9 cellular contexts compared by ENCODE assay signal in the genomic region with DNA sequence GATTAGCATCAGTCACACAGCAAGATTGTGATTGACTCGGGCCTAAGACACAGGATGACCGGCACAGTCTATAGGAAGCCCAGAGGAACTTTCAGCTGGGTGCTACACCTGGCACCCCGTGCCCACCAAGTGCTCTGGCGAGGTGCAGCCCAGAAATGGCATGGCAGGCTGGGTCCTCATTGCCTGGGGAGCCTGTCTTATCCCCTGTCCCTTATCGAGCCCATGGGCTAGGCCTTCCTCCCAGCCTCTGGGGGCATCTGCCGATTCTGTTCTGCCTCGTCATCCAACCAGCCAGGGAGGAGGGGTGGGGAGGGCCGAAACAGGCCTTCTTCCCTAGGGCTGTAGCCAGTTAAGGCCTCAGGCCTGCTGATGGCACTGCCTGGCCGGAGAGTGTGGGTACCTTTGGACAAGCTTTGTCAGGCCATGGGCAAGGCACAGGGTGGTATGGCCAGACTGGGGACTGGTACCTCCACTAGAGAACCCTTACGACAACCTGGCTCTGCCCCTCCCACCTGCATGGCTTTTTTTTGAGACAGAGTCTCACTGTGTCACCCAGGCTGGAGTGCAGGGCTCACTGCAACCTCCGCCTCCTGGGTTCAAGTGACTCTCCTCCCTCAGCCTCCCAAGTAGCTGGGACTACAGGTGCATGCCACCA. TPM values are rescaled to one million over a fixed set of nuclear protein-coding genes. Genes with fewer than 3 reads are reported as not detected.
DNase-seq lines count a peak whose midpoint lies in the region; ATAC-seq, FAIRE-seq and TF ChIP-seq lines count a peak whose summit lies in the region.
"Had no signal": no experiment of that assay in that cellular context is flagged by ENCODE, and none has a peak within 500 bp of the region (broad histone marks: within the 10 kb centered on the region; RNA-seq: fewer than 3 reads in every experiment).

No MANE protein-coding gene starts in this region.

- POLR2A ChIA-PET in endothelial cell of umbilical vein (lab: Charles Lee) = interaction anchor here (0.5 to 1.8 kb wide), 3 partner anchors 11 to 61 kb away, joined by 3 to 4 read pairs (median 3); no protein-coding TSS in a partner anchor

- no peak overlapping the region for H3K9ac ChIP-seq in endothelial cell of umbilical vein (replicated peaks; ENCODE audit: extremely low read depth, insufficient read depth, low read length)

- intact Hi-C loops in endothelial cell of umbilical vein (cut with micrococcal nuclease) (loop anchor here (2.0 kb wide), 2 partner anchors 27 to 57 kb away; no protein-coding TSS in a partner anchor), spleen (cut with DNase I; ENCODE audit: low total_unique reads) (no loop called here)

- WGBS in spleen, 5 donors = 30 to 61% (median 33%) methylated on average over 10 to 11 of the region's 11 CpGs
- 100% methylated on average over 1 of the region's 11 CpGs; no CpG with 5 or more reads in 1 of the 2 donors for WGBS in gastroesophageal sphincter (ENCODE audit: low coverage in 1 of 2), 2 donors

- H2AFZ ChIP-seq in endothelial cell of umbilical vein (ENCODE audit: low read depth, low read length) = no peak overlapping the region

- no peak for ATAC-seq in gastroesophageal sphincter
- no peak for ATAC-seq in foreskin keratinocyte

- peak overlapping the region; percentile 86 for H3K4me2 ChIP-seq in endothelial cell of umbilical vein (ENCODE audit: insufficient read depth, low read length)

- TF ChIP-seq POLR2A in GM19193 (IDR thresholded peaks at IDR 0.05; ENCODE audit: extremely low read depth, insufficient read depth, insufficient read length) (peak; percentile 23), endothelial cell of umbilical vein (IDR thresholded peaks at IDR 0.05; ENCODE audit: low read depth, low read length) (no peak), spleen (IDR thresholded peaks at IDR 0.05) (no peak), gastroesophageal sphincter (IDR thresholded peaks at IDR 0.05) (no peak)

- TF ChIP-seq EP300 in gastroesophageal sphincter (IDR thresholded peaks at IDR 0.05) = no peak

- H3K4me3 ChIP-seq in SJSA1 (peak overlapping the region; percentile 90), endothelial cell of umbilical vein (replicated peaks in 1 of 3; ENCODE audit: insufficient read depth in 1 of 3, low read depth in 1 of 3, low read length in 3 of 3) (no peak overlapping the region), spleen (peak overlapping the region; percentile 58 to 90 (median 78)), gastroesophageal sphincter (peak overlapping the region in 1 of 2 donors; percentile 92)

- no peak for FAIRE-seq in endothelial cell of umbilical vein (lab: Jason Lieb, UNC)

- peaks cover 27% of the 10 kb centered on the region for H3K79me2 ChIP-seq in endothelial cell of umbilical vein (ENCODE audit: control insufficient read depth, insufficient read depth, low read length)

- DNase-seq in SJSA1 (ENCODE audit: low read depth in 1 of 2, low spot score in 2 of 2) (peak in 1 of 2 experiments; percentile 51), endothelial cell of umbilical vein (ENCODE audit: low read depth, low spot score) (no peak), spleen (peak; percentile 90), foreskin keratinocyte (no peak), HK-2 (ENCODE audit: unreplicated experiment) (no peak)
- no peak for DNase-seq in effector CD4-positive, alpha-beta T cell
- DNase-seq: NCI-H510A had no signal

- no peaks in the 10 kb centered on the region for H4K20me1 ChIP-seq in endothelial cell of umbilical vein (replicated peaks; ENCODE audit: control insufficient read depth, extremely low read depth, insufficient read depth, low read length)

- no peak overlapping the region for H3K27ac ChIP-seq in SJSA1
- no peak overlapping the region for H3K27ac ChIP-seq in endothelial cell of umbilical vein (ENCODE audit: insufficient read depth, low read depth, low read length)
- peak overlapping the region; percentile 92 to 99 (median 98) for H3K27ac ChIP-seq in spleen
- H3K27ac ChIP-seq in gastroesophageal sphincter = peak overlapping the region in 2 of 4 donors; percentile 89 to 96
- no peak overlapping the region for H3K27ac ChIP-seq in foreskin keratinocyte

- CTCF ChIA-PET in endothelial cell of umbilical vein (lab: Charles Lee) = interaction anchor here (0.9 to 5.2 kb wide), 8 partner anchors 12 to 59 kb away, joined by 3 to 43 read pairs (median 10); a partner anchor contains a TSS

- no peaks in the 10 kb centered on the region for H3K27me3 ChIP-seq in SJSA1 (replicated peaks)
- no peaks in the 10 kb centered on the region for H3K27me3 ChIP-seq in endothelial cell of umbilical vein (ENCODE audit: control insufficient read depth in 2 of 2, insufficient read depth in 2 of 2, low read length in 2 of 2)
- no peaks in the 10 kb centered on the region for H3K27me3 ChIP-seq in spleen (replicated peaks in 1 of 7)
- no peaks in the 10 kb centered on the region for H3K27me3 ChIP-seq in gastroesophageal sphincter
- no peaks in the 10 kb centered on the region for H3K27me3 ChIP-seq in foreskin keratinocyte

- TF ChIP-seq CTCF in endothelial cell of umbilical vein (IDR thresholded peaks at IDR 0.05; ENCODE audit: extremely low read depth in 1 of 2, insufficient read depth in 1 of 2, low read depth in 1 of 2, low read length in 2 of 2) (no peak), spleen (IDR thresholded peaks at IDR 0.05 in 8 of 11, conservative IDR thresholded peaks at IDR 0.05 in 3 of 11) (peak in 1 of 11 experiments; percentile 8), gastroesophageal sphincter (IDR thresholded peaks at IDR 0.05) (no peak), foreskin keratinocyte (conservative IDR thresholded peaks at IDR 0.05) (no peak)

- no peaks in the 10 kb centered on the region for H3K9me3 ChIP-seq in SJSA1 (replicated peaks)
- H3K9me3 ChIP-seq in endothelial cell of umbilical vein (replicated peaks; ENCODE audit: control insufficient read depth, insufficient read depth, low read length) = no peaks in the 10 kb centered on the region
- no peaks in the 10 kb centered on the region for H3K9me3 ChIP-seq in spleen
- no peaks in the 10 kb centered on the region for H3K9me3 ChIP-seq in gastroesophageal sphincter

- H3K36me3 ChIP-seq in SJSA1 (peaks cover 49% of the 10 kb centered on the region), endothelial cell of umbilical vein (ENCODE audit: control insufficient read depth in 2 of 2, extremely low read depth in 1 of 2, insufficient read depth in 2 of 2, low read length in 2 of 2) (peaks cover 4 to 19% of the 10 kb centered on the region in 2 experiments), spleen (peaks cover 0 to 35% (median 21%) of the 10 kb centered on the region in 6 donors), gastroesophageal sphincter (peaks cover 0 to 32% of the 10 kb centered on the region in 2 donors)

- no peaks in the 10 kb centered on the region for H3K9me1 ChIP-seq in endothelial cell of umbilical vein (replicated peaks; ENCODE audit: control insufficient read depth, extremely low read depth, insufficient read depth, low read length)

- dilution Hi-C loops in endothelial cell of umbilical vein (cut with MboI; ENCODE audit: extremely low pct_ligation_motif_present, low sequenced_read_pairs) = no loop called here

- peaks cover 21% of the 10 kb centered on the region for H3K4me1 ChIP-seq in SJSA1 (replicated peaks)
- H3K4me1 ChIP-seq in endothelial cell of umbilical vein (ENCODE audit: control insufficient read depth, extremely low read depth, insufficient read depth, low read length) = peaks cover 14% of the 10 kb centered on the region
- H3K4me1 ChIP-seq in spleen = peaks cover 62 to 77% (median 71%) of the 10 kb centered on the region in 6 donors
- peaks cover 0 to 68% (median 14%) of the 10 kb centered on the region in 3 donors for H3K4me1 ChIP-seq in gastroesophageal sphincter
- peaks cover 10% of the 10 kb centered on the region for H3K4me1 ChIP-seq in foreskin keratinocyte

- BruUV-seq in endothelial cell of umbilical vein (replicated peaks; lab: Mats Ljungman, UMichigan) = no TSS peak

RNA-seq across cellular contexts. Expression of a gene that starts 1.6 kb away (rescaled TPM):
- total RNA-seq in SJSA1 (2014; rRNA removed; shearing (Covaris generic)) = 103 and 113 TPM in 2 replicates
- 36.4 and 37.0 TPM in 2 replicates for total RNA-seq in endothelial cell of umbilical vein
- 22.9 and 28.9 TPM in 2 replicates for polyA plus RNA-seq in endothelial cell of umbilical vein
- polyA plus RNA-seq in endothelial cell of umbilical vein (2011; cell fraction: cytosol; rRNA removed) = 26.5 and 28.2 TPM in 2 replicates
- 28.5 and 31.3 TPM in 2 replicates for polyA plus RNA-seq in endothelial cell of umbilical vein (2011; cell fraction: nucleus; rRNA removed)
- polyA plus RNA-seq in endothelial cell of umbilical vein (2012) = 20.7 and 22.4 TPM in 2 replicates
- 17.0 and 32.8 TPM in 2 replicates for polyA minus RNA-seq in endothelial cell of umbilical vein
- polyA minus RNA-seq in endothelial cell of umbilical vein (2011; cell fraction: cytosol; rRNA and poly(A)+ RNA removed) = 11.3 TPM
- 14.8 and 26.7 TPM in 2 replicates for polyA minus RNA-seq in endothelial cell of umbilical vein (2011; cell fraction: nucleus; rRNA and poly(A)+ RNA removed)
- 100 to 1,000 TPM; 114 to 170 (median 149) TPM for total RNA-seq in spleen
- 10 to 100 TPM; 45.7 to 75.9 (median 55.3) TPM for polyA plus RNA-seq in spleen
- total RNA-seq in gastroesophageal sphincter = 10 to 100 TPM; 20.7 to 42.3 (median 31.5) TPM
- 49.4 and 58.1 TPM in 2 replicates for total RNA-seq in foreskin keratinocyte
- polyA plus RNA-seq in foreskin keratinocyte = 44.7 and 50.5 TPM in 2 replicates

RNA-seq across cellular contexts. Expression of a gene that starts 18.6 kb away (rescaled TPM):
- 7.4 and 12.6 TPM in 2 replicates for total RNA-seq in SJSA1 (2014; rRNA removed; shearing (Covaris generic))
- 5.7 and 6.5 TPM in 2 replicates for total RNA-seq in endothelial cell of umbilical vein
- 6.6 and 10.5 TPM in 2 replicates for polyA plus RNA-seq in endothelial cell of umbilical vein
- 1.9 and 4.7 TPM in 2 replicates for polyA plus RNA-seq in endothelial cell of umbilical vein (2011; cell fraction: cytosol; rRNA removed)
- 1.9 and 2.6 TPM in 2 replicates for polyA plus RNA-seq in endothelial cell of umbilical vein (2011; cell fraction: nucleus; rRNA removed)
- 2.6 and 4.7 TPM in 2 replicates for polyA plus RNA-seq in endothelial cell of umbilical vein (2012)
- 0.38 and 0.63 TPM in 2 replicates for polyA minus RNA-seq in endothelial cell of umbilical vein
- polyA minus RNA-seq in endothelial cell of umbilical vein (2011; cell fraction: cytosol; rRNA and poly(A)+ RNA removed) = 6.8 TPM
- 0.53 and 1.8 TPM in 2 replicates for polyA minus RNA-seq in endothelial cell of umbilical vein (2011; cell fraction: nucleus; rRNA and poly(A)+ RNA removed)
- 1 to 10 TPM in 6 of 7 donors, not detected in 1; 2.6 to 5.3 (median 4.7) TPM for total RNA-seq in spleen
- 1 to 10 TPM; 1.7 to 5.7 (median 3.9) TPM for polyA plus RNA-seq in spleen
- 1 to 10 TPM in 3 of 4 donors, not detected in 1; 1.6 to 2.7 (median 2.2) TPM for total RNA-seq in gastroesophageal sphincter
- total RNA-seq in foreskin keratinocyte = 2.4 and 3.0 TPM in 2 replicates
- 4.7 and 5.0 TPM in 2 replicates for polyA plus RNA-seq in foreskin keratinocyte

RNA-seq across cellular contexts. Expression of a gene that starts 18.7 kb away (rescaled TPM):
- 0.74 and 3.9 TPM in 2 replicates for total RNA-seq in SJSA1 (2014; rRNA removed; shearing (Covaris generic))
- total RNA-seq in endothelial cell of umbilical vein = 1.00 and 1.4 TPM in 2 replicates
- 1.4 and 2.7 TPM in 2 replicates for polyA plus RNA-seq in endothelial cell of umbilical vein
- 0.66 and 1.1 TPM in 2 replicates for polyA plus RNA-seq in endothelial cell of umbilical vein (2011; cell fraction: cytosol; rRNA removed)
- 0.73 and 0.96 TPM in 2 replicates for polyA plus RNA-seq in endothelial cell of umbilical vein (2011; cell fraction: nucleus; rRNA removed)
- polyA plus RNA-seq in endothelial cell of umbilical vein (2012) = 1.6 and 1.7 TPM in 2 replicates
- 0.24 and 0.57 TPM in 2 replicates for polyA minus RNA-seq in endothelial cell of umbilical vein
- polyA minus RNA-seq in endothelial cell of umbilical vein (2011; cell fraction: cytosol; rRNA and poly(A)+ RNA removed) = 7.9 TPM
- 0.29 TPM in 1 of 2 replicates, not detected in the other for polyA minus RNA-seq in endothelial cell of umbilical vein (2011; cell fraction: nucleus; rRNA and poly(A)+ RNA removed)
- total RNA-seq in spleen = 1 to 10 TPM in 3 of 7 donors, under 1 TPM in 4; 0.60 to 1.7 (median 0.94) TPM
- 1 to 10 TPM; 1.1 to 2.3 (median 1.3) TPM for polyA plus RNA-seq in spleen
- under 1 TPM in 2 of 4 donors, not detected in 2; 0.27 to 0.89 TPM for total RNA-seq in gastroesophageal sphincter
- total RNA-seq in foreskin keratinocyte = 6.0 and 9.7 TPM in 2 replicates
- 11.8 and 12.3 TPM in 2 replicates for polyA plus RNA-seq in foreskin keratinocyte

RNA-seq across cellular contexts. Expression of a gene that starts 27.6 kb away (rescaled TPM):
- not detected in 2 replicates for total RNA-seq in SJSA1 (2014; rRNA removed; shearing (Covaris generic))
- total RNA-seq in endothelial cell of umbilical vein (not detected in 2 replicates), spleen (not detected), gastroesophageal sphincter (not detected), foreskin keratinocyte (not detected in 2 replicates)
- polyA plus RNA-seq in endothelial cell of umbilical vein (not detected in 2 replicates), spleen (not detected), foreskin keratinocyte (not detected in 2 replicates)
- not detected in 2 replicates for polyA plus RNA-seq in endothelial cell of umbilical vein (2011; cell fraction: cytosol; rRNA removed)
- polyA plus RNA-seq in endothelial cell of umbilical vein (2011; cell fraction: nucleus; rRNA removed) = not detected in 2 replicates
- not detected in 2 replicates for polyA plus RNA-seq in endothelial cell of umbilical vein (2012)
- not detected in 2 replicates for polyA minus RNA-seq in endothelial cell of umbilical vein
- polyA minus RNA-seq in endothelial cell of umbilical vein (2011; cell fraction: cytosol; rRNA and poly(A)+ RNA removed) = not detected
- not detected in 2 replicates for polyA minus RNA-seq in endothelial cell of umbilical vein (2011; cell fraction: nucleus; rRNA and poly(A)+ RNA removed)

RNA-seq across cellular contexts. Expression of a gene that starts 43.8 kb away (rescaled TPM):
- total RNA-seq in SJSA1 (2014; rRNA removed; shearing (Covaris generic)) = not detected in 2 replicates
- not detected in 2 replicates for total RNA-seq in endothelial cell of umbilical vein
- not detected in 2 replicates for polyA plus RNA-seq in endothelial cell of umbilical vein
- not detected in 2 replicates for polyA plus RNA-seq in endothelial cell of umbilical vein (2011; cell fraction: cytosol; rRNA removed)
- polyA plus RNA-seq in endothelial cell of umbilical vein (2011; cell fraction: nucleus; rRNA removed) = not detected in 2 replicates
- polyA plus RNA-seq in endothelial cell of umbilical vein (2012) = not detected in 2 replicates
- not detected in 2 replicates for polyA minus RNA-seq in endothelial cell of umbilical vein
- polyA minus RNA-seq in endothelial cell of umbilical vein (2011; cell fraction: cytosol; rRNA and poly(A)+ RNA removed) = not detected
- not detected in 2 replicates for polyA minus RNA-seq in endothelial cell of umbilical vein (2011; cell fraction: nucleus; rRNA and poly(A)+ RNA removed)
- under 1 TPM in 5 of 7 donors, not detected in 2; 0.13 to 0.77 (median 0.19) TPM for total RNA-seq in spleen
- under 1 TPM in 2 of 3 donors, not detected in 1; 0.02 to 0.06 TPM for polyA plus RNA-seq in spleen
- total RNA-seq in gastroesophageal sphincter = under 1 TPM in 1 of 4 donors, not detected in 3; 0.12 TPM
- total RNA-seq in foreskin keratinocyte = not detected in 2 replicates
- not detected in 2 replicates for polyA plus RNA-seq in foreskin keratinocyte

Comparison
In these comparisons a context has a peak if more than half of its experiments do, and no peak if none do; other contexts are left out.
1. H3K27ac ChIP-seq: peak in spleen (8 of 8); none in SJSA1 (single experiment), endothelial cell of umbilical vein (single experiment) and foreskin keratinocyte (single experiment).
2. H3K4me3 ChIP-seq: peak in SJSA1 (single experiment) and spleen (8 of 8); none in endothelial cell of umbilical vein (0 of 3).